In genomic region chr12:63419119-63419518, GRCh38 we compare ENCODE assay signal across 21 cellular contexts.
DNase-seq lines count a peak whose midpoint lies in the region; ATAC-seq, FAIRE-seq and TF ChIP-seq lines count a peak whose summit lies in the region.
"Had no signal": no experiment of that assay in that cellular context is flagged by ENCODE, and none has a peak within 500 bp of the region (broad histone marks: within the 10 kb centered on the region; RNA-seq: fewer than 3 reads in every experiment).

No MANE protein-coding gene starts in this region.

- H3K36me3 Mint-ChIP-seq in stimulated activated naive CD8-positive, alpha-beta T cell treated with anti-CD3 and anti-CD28 coated beads, Interleukin-15, Interleukin-2, amounts not matched to agents 100 ng/mL and 50 ng/mL, for 24 hours (ENCODE audit: low read depth) = peaks cover 4% of the 10 kb centered on the region
- H3K36me3 Mint-ChIP-seq: CD4-positive, alpha-beta memory T cell; T-cell had no signal

- H3K27me3 Mint-ChIP-seq in stimulated activated naive CD8-positive, alpha-beta T cell treated with anti-CD3 and anti-CD28 coated beads, Interleukin-15, Interleukin-2, amounts not matched to agents 100 ng/mL and 50 ng/mL, for 24 hours = no peaks in the 10 kb centered on the region
- H3K27me3 Mint-ChIP-seq: central memory CD8-positive, alpha-beta T cell; stimulated activated naive CD8-positive, alpha-beta T cell treated with anti-CD3 and anti-CD28 coated beads, Interleukin-15, amount 100 ng/mL, for 72 hours had no signal

- no peaks in the 10 kb centered on the region for H3K4me1 Mint-ChIP-seq in stimulated activated naive CD8-positive, alpha-beta T cell treated with anti-CD3 and anti-CD28 coated beads, Interleukin-15, Interleukin-2, amounts not matched to agents 100 ng/mL and 50 ng/mL, for 24 hours (ENCODE audit: low read depth)
- H3K4me1 Mint-ChIP-seq: activated naive CD8-positive, alpha-beta T cell treated with anti-CD3 and anti-CD28 coated beads, Interleukin-2, amount 50 U/mL, for 24 hours; CD4-positive, alpha-beta memory T cell; central memory CD8-positive, alpha-beta T cell; nephron progenitor cell; stimulated activated naive CD8-positive, alpha-beta T cell treated with anti-CD3 and anti-CD28 coated beads, Interleukin-15, amount 100 ng/mL, for 72 hours; T-cell had no signal

- DNase-seq in stimulated activated naive CD8-positive, alpha-beta T cell treated with anti-CD3 and anti-CD28 coated beads, Interleukin-15, Interleukin-2, amounts not matched to agents 100 U/mL and 50 U/mL, for 24 hours = no peak
- peak; percentile 67 for DNase-seq in RKO (ENCODE audit: low spot score)
- DNase-seq in fibroblast of mammary gland (ENCODE audit: low read depth) = peak; percentile 3
- peak; percentile 24 for DNase-seq in urothelium cell line (ENCODE audit: low spot score)
- no peak for DNase-seq in NK-92 treated with Interleukin-12 subunit alpha and Interleukin-12 subunit beta, amount 100 ng/mL, for 24 hours (lab: John Stamatoyannopoulos, UW)
- DNase-seq in cerebellum (ENCODE audit: low spot score) = no peak
- DNase-seq in NCI-H2171 (lab: John Stamatoyannopoulos, UW) = no peak
- DNase-seq: activated CD8-positive, alpha-beta T cell treated with anti-CD3 and anti-CD28 coated beads, Interleukin-2, amount 10 ng/mL, durations not matched to agents 7 days and 5 days; activated naive CD8-positive, alpha-beta T cell treated with anti-CD3 and anti-CD28 coated beads, Interleukin-2, amount 50 U/mL, for 24 hours; CD4-positive, alpha-beta memory T cell; MG63; NCI-H1694; NCI-H526; nephron progenitor cell; stimulated activated naive CD8-positive, alpha-beta T cell treated with anti-CD3 and anti-CD28 coated beads, Interleukin-15, amount 100 ng/mL, for 72 hours; T-cell had no signal

- peaks cover 4% of the 10 kb centered on the region for H3K9me3 Mint-ChIP-seq in stimulated activated naive CD8-positive, alpha-beta T cell treated with anti-CD3 and anti-CD28 coated beads, Interleukin-15, Interleukin-2, amounts not matched to agents 100 ng/mL and 50 ng/mL, for 24 hours

- H3K4me3 ChIP-seq in fibroblast of mammary gland (ENCODE audit: control insufficient read depth, low read depth, low read length) = no peak overlapping the region
- H3K4me3 ChIP-seq: GM12878, MG63 had no signal

- H3K27ac Mint-ChIP-seq in stimulated activated naive CD8-positive, alpha-beta T cell treated with anti-CD3 and anti-CD28 coated beads, Interleukin-15, Interleukin-2, amounts not matched to agents 100 ng/mL and 50 ng/mL, for 24 hours = peak overlapping the region; percentile 0
- H3K27ac Mint-ChIP-seq: activated CD8-positive, alpha-beta T cell treated with anti-CD3 and anti-CD28 coated beads, Interleukin-2, amount 10 ng/mL, durations not matched to agents 7 days and 5 days; activated naive CD8-positive, alpha-beta T cell treated with anti-CD3 and anti-CD28 coated beads, Interleukin-2, amount 50 U/mL, for 24 hours; activated T-helper 1 cell treated with anti-CD3 and anti-CD28 coated beads, Interleukin-12 subunit alpha, Interleukin-12 subunit beta, Interleukin-2, Interleukin-4 antibody, amounts not matched to agents 30 ng/mL and 10 ng/mL and 1 ng/mL, durations not matched to agents 14 hours and 24 hours and 36 hours; CD4-positive, alpha-beta memory T cell; nephron progenitor cell; stimulated activated naive CD8-positive, alpha-beta T cell treated with anti-CD3 and anti-CD28 coated beads, Interleukin-15, amount 100 ng/mL, for 72 hours; T-cell had no signal

- TF ChIP-seq CTCF in fibroblast of mammary gland (conservative IDR thresholded peaks at IDR 0.05; ENCODE audit: control insufficient read depth, insufficient read depth, low read depth, low read length) = no peak

- no peak for ATAC-seq in stimulated activated naive CD8-positive, alpha-beta T cell treated with anti-CD3 and anti-CD28 coated beads, Interleukin-15, Interleukin-2, amounts not matched to agents 100 U/mL and 50 U/mL, for 24 hours
- ATAC-seq: activated CD8-positive, alpha-beta T cell treated with anti-CD3 and anti-CD28 coated beads, Interleukin-2, amount 10 ng/mL, durations not matched to agents 7 days and 5 days; activated naive CD8-positive, alpha-beta T cell treated with anti-CD3 and anti-CD28 coated beads, Interleukin-2, amount 50 U/mL, for 24 hours; GM12878; stimulated activated naive CD8-positive, alpha-beta T cell treated with anti-CD3 and anti-CD28 coated beads, Interleukin-15, amount 100 ng/mL, for 72 hours; T-cell had no signal

- no peak overlapping the region for H3K4me3 Mint-ChIP-seq in stimulated activated naive CD8-positive, alpha-beta T cell treated with anti-CD3 and anti-CD28 coated beads, Interleukin-15, Interleukin-2, amounts not matched to agents 100 ng/mL and 50 ng/mL, for 24 hours
- H3K4me3 Mint-ChIP-seq: activated CD8-positive, alpha-beta T cell treated with anti-CD3 and anti-CD28 coated beads, Interleukin-2, amount 10 ng/mL, durations not matched to agents 7 days and 5 days; activated naive CD8-positive, alpha-beta T cell treated with anti-CD3 and anti-CD28 coated beads, Interleukin-2, amount 50 U/mL, for 24 hours; activated T-helper 1 cell treated with anti-CD3 and anti-CD28 coated beads, Interleukin-12 subunit alpha, Interleukin-12 subunit beta, Interleukin-2, Interleukin-4 antibody, amounts not matched to agents 30 ng/mL and 10 ng/mL and 1 ng/mL, durations not matched to agents 14 hours and 24 hours and 36 hours; CD4-positive, alpha-beta memory T cell; central memory CD8-positive, alpha-beta T cell; nephron progenitor cell; stimulated activated naive CD8-positive, alpha-beta T cell treated with anti-CD3 and anti-CD28 coated beads, Interleukin-15, amount 100 ng/mL, for 72 hours; T-cell had no signal

- no peak for FAIRE-seq in urothelium cell line (lab: Jason Lieb, UNC)
- FAIRE-seq: endometrium, GM12878 had no signal

Comparison
In these comparisons a context has a peak if more than half of its experiments do, and no peak if none do; other contexts are left out.
1. DNase-seq: peak in RKO (single experiment), fibroblast of mammary gland (single experiment) and urothelium cell line (single experiment); none in stimulated activated naive CD8-positive, alpha-beta T cell treated with anti-CD3 and anti-CD28 coated beads, Interleukin-15, Interleukin-2, amounts not matched to agents 100 U/mL and 50 U/mL, for 24 hours (single experiment), NK-92 treated with Interleukin-12 subunit alpha and Interleukin-12 subunit beta, amount 100 ng/mL, for 24 hours (single experiment), cerebellum (single experiment) and NCI-H2171 (single experiment).